In the genomic region with DNA sequence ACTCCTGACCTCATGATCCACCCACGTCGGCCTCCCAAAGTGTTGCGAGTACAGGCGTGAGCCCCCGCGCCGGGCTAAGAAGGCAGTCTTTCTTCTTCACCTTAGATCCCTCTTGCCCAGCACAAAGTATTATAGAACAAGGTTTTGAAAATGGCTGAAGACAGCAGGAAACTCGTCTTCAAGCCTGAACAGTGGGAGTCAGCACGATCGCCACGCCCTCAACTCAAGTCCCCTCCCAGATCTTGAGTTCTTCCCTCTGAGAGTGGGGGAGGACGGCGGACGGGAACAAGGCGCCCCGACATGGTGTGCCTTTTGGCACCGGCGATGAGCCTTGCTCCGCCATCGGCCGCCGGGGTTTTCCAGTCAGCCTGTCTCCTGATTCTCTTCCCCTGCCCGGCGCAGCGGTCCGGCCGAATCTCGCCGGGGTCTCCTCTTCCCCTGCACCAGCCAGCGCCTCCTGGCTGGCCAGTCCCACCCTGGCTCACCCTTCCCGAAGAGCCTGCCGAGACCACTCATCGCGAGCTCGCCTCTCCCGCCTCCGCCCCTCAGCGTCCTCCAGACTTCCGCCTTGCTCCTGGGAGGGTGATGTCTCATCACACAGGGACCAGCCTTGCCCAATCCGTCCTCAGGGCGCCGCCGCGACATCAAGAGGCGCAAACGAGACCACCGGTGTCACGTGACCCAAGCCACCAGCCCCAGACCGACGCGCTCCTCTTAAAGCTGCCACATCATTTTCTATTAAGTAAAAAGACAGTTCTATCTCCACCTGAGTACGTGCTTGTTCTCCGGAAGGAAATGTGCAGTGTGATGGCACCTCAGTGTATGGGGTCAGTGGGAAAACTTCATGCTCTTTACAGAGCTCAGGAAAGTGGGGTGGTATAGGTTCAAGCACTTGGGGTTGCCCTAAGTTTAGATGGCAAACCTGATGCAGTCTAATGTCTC, we compare ENCODE assay signal across 1 cellular context.
TF ChIP-seq lines count a peak whose summit lies in the region.

A gene with protein sequence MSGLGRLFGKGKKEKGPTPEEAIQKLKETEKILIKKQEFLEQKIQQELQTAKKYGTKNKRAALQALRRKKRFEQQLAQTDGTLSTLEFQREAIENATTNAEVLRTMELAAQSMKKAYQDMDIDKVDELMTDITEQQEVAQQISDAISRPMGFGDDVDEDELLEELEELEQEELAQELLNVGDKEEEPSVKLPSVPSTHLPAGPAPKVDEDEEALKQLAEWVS (minus strand): TSS at position 565 of the 942 bp plus-strand sequence. CDS start 49 bp downstream, at position 516.

TF ChIP-seq in K562, 482 proteins besides CTCF, POLR2A, EP300 and RAD21 (continued from another document and continues in another):
- TF ChIP-seq, protein P1, sequence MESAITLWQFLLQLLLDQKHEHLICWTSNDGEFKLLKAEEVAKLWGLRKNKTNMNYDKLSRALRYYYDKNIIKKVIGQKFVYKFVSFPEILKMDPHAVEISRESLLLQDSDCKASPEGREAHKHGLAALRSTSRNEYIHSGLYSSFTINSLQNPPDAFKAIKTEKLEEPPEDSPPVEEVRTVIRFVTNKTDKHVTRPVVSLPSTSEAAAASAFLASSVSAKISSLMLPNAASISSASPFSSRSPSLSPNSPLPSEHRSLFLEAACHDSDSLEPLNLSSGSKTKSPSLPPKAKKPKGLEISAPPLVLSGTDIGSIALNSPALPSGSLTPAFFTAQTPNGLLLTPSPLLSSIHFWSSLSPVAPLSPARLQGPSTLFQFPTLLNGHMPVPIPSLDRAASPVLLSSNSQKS (CRISPR knock-in tag; IDR thresholded peaks at IDR 0.05): no peak
- TF ChIP-seq MXI1 (IDR thresholded peaks at IDR 0.05; ENCODE audit: low read depth, low read length): no peak
- TF ChIP-seq CC2D1A (IDR thresholded peaks at IDR 0.05): no peak
- 0 out of 2 replicates have a peak, but pooled peaks have one; percentile 12 for TF ChIP-seq JUND (IDR thresholded peaks at IDR 0.05; ENCODE audit: borderline replicate concordance, low read depth, low read length)
- TF ChIP-seq JUND (tag; IDR thresholded peaks at IDR 0.05; ENCODE audit: borderline replicate concordance, low read depth, low read length): no peak; the same call in 2 of the 3 replicates
- TF ChIP-seq, protein P2, sequence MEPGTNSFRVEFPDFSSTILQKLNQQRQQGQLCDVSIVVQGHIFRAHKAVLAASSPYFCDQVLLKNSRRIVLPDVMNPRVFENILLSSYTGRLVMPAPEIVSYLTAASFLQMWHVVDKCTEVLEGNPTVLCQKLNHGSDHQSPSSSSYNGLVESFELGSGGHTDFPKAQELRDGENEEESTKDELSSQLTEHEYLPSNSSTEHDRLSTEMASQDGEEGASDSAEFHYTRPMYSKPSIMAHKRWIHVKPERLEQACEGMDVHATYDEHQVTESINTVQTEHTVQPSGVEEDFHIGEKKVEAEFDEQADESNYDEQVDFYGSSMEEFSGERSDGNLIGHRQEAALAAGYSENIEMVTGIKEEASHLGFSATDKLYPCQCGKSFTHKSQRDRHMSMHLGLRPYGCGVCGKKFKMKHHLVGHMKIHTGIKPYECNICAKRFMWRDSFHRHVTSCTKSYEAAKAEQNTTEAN (CRISPR knock-in tag; IDR thresholded peaks at IDR 0.05): no peak
- TF ChIP-seq, protein P3, sequence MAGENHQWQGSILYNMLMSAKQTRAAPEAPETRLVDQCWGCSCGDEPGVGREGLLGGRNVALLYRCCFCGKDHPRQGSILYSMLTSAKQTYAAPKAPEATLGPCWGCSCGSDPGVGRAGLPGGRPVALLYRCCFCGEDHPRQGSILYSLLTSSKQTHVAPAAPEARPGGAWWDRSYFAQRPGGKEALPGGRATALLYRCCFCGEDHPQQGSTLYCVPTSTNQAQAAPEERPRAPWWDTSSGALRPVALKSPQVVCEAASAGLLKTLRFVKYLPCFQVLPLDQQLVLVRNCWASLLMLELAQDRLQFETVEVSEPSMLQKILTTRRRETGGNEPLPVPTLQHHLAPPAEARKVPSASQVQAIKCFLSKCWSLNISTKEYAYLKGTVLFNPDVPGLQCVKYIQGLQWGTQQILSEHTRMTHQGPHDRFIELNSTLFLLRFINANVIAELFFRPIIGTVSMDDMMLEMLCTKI (IDR thresholded peaks at IDR 0.05; ENCODE audit: partially characterized antibody): no peak
- TF ChIP-seq ELF4 (CRISPR knock-in tag; IDR thresholded peaks at IDR 0.05): peak; percentile 85
- TF ChIP-seq ZNF764 (CRISPR knock-in tag; IDR thresholded peaks at IDR 0.05; ENCODE audit: low read depth): peak; percentile 45; the same call in 1 of the 2 replicates
- no peak for TF ChIP-seq HDAC3 (IDR thresholded peaks at IDR 0.05; ENCODE audit: borderline replicate concordance, partially characterized antibody)
- TF ChIP-seq BRD9 (IDR thresholded peaks at IDR 0.05; ENCODE audit: low read depth, partially characterized antibody): peak; percentile 47
- TF ChIP-seq MCM2 (IDR thresholded peaks at IDR 0.05; ENCODE audit: low read depth): no peak
- TF ChIP-seq, protein P4, sequence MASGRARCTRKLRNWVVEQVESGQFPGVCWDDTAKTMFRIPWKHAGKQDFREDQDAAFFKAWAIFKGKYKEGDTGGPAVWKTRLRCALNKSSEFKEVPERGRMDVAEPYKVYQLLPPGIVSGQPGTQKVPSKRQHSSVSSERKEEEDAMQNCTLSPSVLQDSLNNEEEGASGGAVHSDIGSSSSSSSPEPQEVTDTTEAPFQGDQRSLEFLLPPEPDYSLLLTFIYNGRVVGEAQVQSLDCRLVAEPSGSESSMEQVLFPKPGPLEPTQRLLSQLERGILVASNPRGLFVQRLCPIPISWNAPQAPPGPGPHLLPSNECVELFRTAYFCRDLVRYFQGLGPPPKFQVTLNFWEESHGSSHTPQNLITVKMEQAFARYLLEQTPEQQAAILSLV (tag; IDR thresholded peaks at IDR 0.05): no peak
- no peak for TF ChIP-seq TRIM24 (IDR thresholded peaks at IDR 0.05)
- TF ChIP-seq FOXK1 (CRISPR knock-in tag; IDR thresholded peaks at IDR 0.05; ENCODE audit: borderline replicate concordance): no peak
- peak; percentile 68 for TF ChIP-seq NR2C1 (IDR thresholded peaks at IDR 0.05)
- TF ChIP-seq NR2C1 (tag; IDR thresholded peaks at IDR 0.05): no peak
- TF ChIP-seq, protein P5, sequence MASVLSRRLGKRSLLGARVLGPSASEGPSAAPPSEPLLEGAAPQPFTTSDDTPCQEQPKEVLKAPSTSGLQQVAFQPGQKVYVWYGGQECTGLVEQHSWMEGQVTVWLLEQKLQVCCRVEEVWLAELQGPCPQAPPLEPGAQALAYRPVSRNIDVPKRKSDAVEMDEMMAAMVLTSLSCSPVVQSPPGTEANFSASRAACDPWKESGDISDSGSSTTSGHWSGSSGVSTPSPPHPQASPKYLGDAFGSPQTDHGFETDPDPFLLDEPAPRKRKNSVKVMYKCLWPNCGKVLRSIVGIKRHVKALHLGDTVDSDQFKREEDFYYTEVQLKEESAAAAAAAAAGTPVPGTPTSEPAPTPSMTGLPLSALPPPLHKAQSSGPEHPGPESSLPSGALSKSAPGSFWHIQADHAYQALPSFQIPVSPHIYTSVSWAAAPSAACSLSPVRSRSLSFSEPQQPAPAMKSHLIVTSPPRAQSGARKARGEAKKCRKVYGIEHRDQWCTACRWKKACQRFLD (CRISPR knock-in tag; IDR thresholded peaks at IDR 0.05): no peak
- TF ChIP-seq, protein P6, sequence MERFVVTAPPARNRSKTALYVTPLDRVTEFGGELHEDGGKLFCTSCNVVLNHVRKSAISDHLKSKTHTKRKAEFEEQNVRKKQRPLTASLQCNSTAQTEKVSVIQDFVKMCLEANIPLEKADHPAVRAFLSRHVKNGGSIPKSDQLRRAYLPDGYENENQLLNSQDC (CRISPR knock-in tag; IDR thresholded peaks at IDR 0.05): no peak
- TF ChIP-seq ZNF175 (CRISPR knock-in tag; IDR thresholded peaks at IDR 0.05; ENCODE audit: low read depth): no peak
- no peak for TF ChIP-seq NR4A1 (CRISPR knock-in tag; IDR thresholded peaks at IDR 0.05)
- TF ChIP-seq NR4A1 (tag; IDR thresholded peaks at IDR 0.05): no peak
- TF ChIP-seq FOXA1 (IDR thresholded peaks at IDR 0.05; ENCODE audit: borderline replicate concordance): no peak
- TF ChIP-seq ZNF696 (CRISPR knock-in tag; conservative IDR thresholded peaks at IDR 0.05): no peak
- 0 out of 2 replicates have a peak, but pooled peaks have one; percentile 38 for TF ChIP-seq ZNF41 (CRISPR knock-in tag; conservative IDR thresholded peaks at IDR 0.05)
- no peak for TF ChIP-seq ASH1L (IDR thresholded peaks at IDR 0.05; ENCODE audit: borderline replicate concordance, low read depth, partially characterized antibody)
- TF ChIP-seq MYBL2 (IDR thresholded peaks at IDR 0.05; ENCODE audit: low read depth): no peak
- TF ChIP-seq MYBL2 (CRISPR knock-in tag; IDR thresholded peaks at IDR 0.05; ENCODE audit: borderline replicate concordance): no peak
- TF ChIP-seq FOS (IDR thresholded peaks at IDR 0.05; ENCODE audit: extremely low read depth, insufficient read length): peak; percentile 48
- no peak; the same call in 1 of the 2 replicates for TF ChIP-seq LEF1 (IDR thresholded peaks at IDR 0.05)
- no peak for TF ChIP-seq ILF3 (IDR thresholded peaks at IDR 0.05; ENCODE audit: borderline replicate concordance)
- no peak for TF ChIP-seq SNIP1 (IDR thresholded peaks at IDR 0.05; ENCODE audit: low read depth)
- peak; percentile 51; the same call in 1 of the 2 replicates for TF ChIP-seq ARID1B (IDR thresholded peaks at IDR 0.05)
- TF ChIP-seq EZH2 (IDR thresholded peaks at IDR 0.05; ENCODE audit: borderline replicate concordance, low read depth, low read length): no peak
- no peak for TF ChIP-seq POLR3G (IDR thresholded peaks at IDR 0.05; ENCODE audit: extremely low read depth, insufficient read length, insufficient replicate concordance)
- no peak for TF ChIP-seq RNF2 (IDR thresholded peaks at IDR 0.05)
- TF ChIP-seq SRSF1 (IDR thresholded peaks at IDR 0.05; ENCODE audit: low read depth, low read length): no peak
- no peak for TF ChIP-seq MEIS2 (IDR thresholded peaks at IDR 0.05; ENCODE audit: partially characterized antibody)
- TF ChIP-seq GABPA (tag; conservative IDR thresholded peaks at IDR 0.05; ENCODE audit: low read depth): peak; percentile 75
- TF ChIP-seq POLR2AphosphoS5 (IDR thresholded peaks at IDR 0.05; ENCODE audit: control insufficient read depth, insufficient read depth, low read depth, low read length): no peak; the same call in 1 of the 2 replicates
- TF ChIP-seq GTF2F1 (IDR thresholded peaks at IDR 0.05; ENCODE audit: low read depth, low read length): no peak; the same call in 1 of the 2 replicates
- no peak for TF ChIP-seq MED1 (CRISPR knock-in tag; IDR thresholded peaks at IDR 0.05; ENCODE audit: borderline replicate concordance)
- TF ChIP-seq, protein P7, sequence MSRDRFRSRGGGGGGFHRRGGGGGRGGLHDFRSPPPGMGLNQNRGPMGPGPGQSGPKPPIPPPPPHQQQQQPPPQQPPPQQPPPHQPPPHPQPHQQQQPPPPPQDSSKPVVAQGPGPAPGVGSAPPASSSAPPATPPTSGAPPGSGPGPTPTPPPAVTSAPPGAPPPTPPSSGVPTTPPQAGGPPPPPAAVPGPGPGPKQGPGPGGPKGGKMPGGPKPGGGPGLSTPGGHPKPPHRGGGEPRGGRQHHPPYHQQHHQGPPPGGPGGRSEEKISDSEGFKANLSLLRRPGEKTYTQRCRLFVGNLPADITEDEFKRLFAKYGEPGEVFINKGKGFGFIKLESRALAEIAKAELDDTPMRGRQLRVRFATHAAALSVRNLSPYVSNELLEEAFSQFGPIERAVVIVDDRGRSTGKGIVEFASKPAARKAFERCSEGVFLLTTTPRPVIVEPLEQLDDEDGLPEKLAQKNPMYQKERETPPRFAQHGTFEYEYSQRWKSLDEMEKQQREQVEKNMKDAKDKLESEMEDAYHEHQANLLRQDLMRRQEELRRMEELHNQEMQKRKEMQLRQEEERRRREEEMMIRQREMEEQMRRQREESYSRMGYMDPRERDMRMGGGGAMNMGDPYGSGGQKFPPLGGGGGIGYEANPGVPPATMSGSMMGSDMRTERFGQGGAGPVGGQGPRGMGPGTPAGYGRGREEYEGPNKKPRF (IDR thresholded peaks at IDR 0.05; ENCODE audit: low read depth, low read length): no peak
- TF ChIP-seq CTBP1 (IDR thresholded peaks at IDR 0.05; ENCODE audit: borderline replicate concordance): peak; percentile 39; the same call in 1 of the 2 replicates
- peak; percentile 67; the same call in 1 of the 2 replicates for TF ChIP-seq ESRRA (IDR thresholded peaks at IDR 0.05; ENCODE audit: borderline replicate concordance, low read depth)
- peak; percentile 10; the same call in 1 of the 2 replicates for TF ChIP-seq ZNF316 (IDR thresholded peaks at IDR 0.05)
- TF ChIP-seq, protein P8, sequence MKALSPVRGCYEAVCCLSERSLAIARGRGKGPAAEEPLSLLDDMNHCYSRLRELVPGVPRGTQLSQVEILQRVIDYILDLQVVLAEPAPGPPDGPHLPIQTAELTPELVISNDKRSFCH (CRISPR knock-in tag; IDR thresholded peaks at IDR 0.05): no peak
- TF ChIP-seq, protein P8 (tag; IDR thresholded peaks at IDR 0.05): no peak
- TF ChIP-seq ZNF431 (CRISPR knock-in tag; IDR thresholded peaks at IDR 0.05): 0 out of 2 replicates have a peak, but pooled peaks have one; percentile 33
- TF ChIP-seq, protein P9, sequence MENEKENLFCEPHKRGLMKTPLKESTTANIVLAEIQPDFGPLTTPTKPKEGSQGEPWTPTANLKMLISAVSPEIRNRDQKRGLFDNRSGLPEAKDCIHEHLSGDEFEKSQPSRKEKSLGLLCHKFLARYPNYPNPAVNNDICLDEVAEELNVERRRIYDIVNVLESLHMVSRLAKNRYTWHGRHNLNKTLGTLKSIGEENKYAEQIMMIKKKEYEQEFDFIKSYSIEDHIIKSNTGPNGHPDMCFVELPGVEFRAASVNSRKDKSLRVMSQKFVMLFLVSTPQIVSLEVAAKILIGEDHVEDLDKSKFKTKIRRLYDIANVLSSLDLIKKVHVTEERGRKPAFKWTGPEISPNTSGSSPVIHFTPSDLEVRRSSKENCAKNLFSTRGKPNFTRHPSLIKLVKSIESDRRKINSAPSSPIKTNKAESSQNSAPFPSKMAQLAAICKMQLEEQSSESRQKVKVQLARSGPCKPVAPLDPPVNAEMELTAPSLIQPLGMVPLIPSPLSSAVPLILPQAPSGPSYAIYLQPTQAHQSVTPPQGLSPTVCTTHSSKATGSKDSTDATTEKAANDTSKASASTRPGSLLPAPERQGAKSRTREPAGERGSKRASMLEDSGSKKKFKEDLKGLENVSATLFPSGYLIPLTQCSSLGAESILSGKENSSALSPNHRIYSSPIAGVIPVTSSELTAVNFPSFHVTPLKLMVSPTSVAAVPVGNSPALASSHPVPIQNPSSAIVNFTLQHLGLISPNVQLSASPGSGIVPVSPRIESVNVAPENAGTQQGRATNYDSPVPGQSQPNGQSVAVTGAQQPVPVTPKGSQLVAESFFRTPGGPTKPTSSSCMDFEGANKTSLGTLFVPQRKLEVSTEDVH (IDR thresholded peaks at IDR 0.05; ENCODE audit: low read depth, partially characterized antibody): peak; percentile 75
- no peak for TF ChIP-seq HNRNPH1 (optimal IDR thresholded peaks at IDR 0.05; ENCODE audit: low read depth, low read length)
- TF ChIP-seq ARID2 (IDR thresholded peaks at IDR 0.05): no peak
- TF ChIP-seq ZNF3 (CRISPR knock-in tag; IDR thresholded peaks at IDR 0.05): no peak
- no peak for TF ChIP-seq TCFL5 (CRISPR knock-in tag; conservative IDR thresholded peaks at IDR 0.05)
- TF ChIP-seq PYGO2 (tag; IDR thresholded peaks at IDR 0.05): no peak
- no peak for TF ChIP-seq MAFG (tag; conservative IDR thresholded peaks at IDR 0.05)
